Comparison of ENCODE assay signal across 22 cellular contexts in genomic region chr2:151658081-151658480, GRCh38.
"Had no signal": no experiment of that assay in that cellular context is flagged by ENCODE, and none has a peak within 500 bp of the region (broad histone marks: within the 10 kb centered on the region; RNA-seq: fewer than 3 reads in every experiment).

No MANE protein-coding gene starts in this region.

- H3K4me1 ChIP-seq: colonic mucosa, esophagus muscularis mucosa, foreskin keratinocyte, heart right ventricle, left lung, lower lobe of right lung had no signal

- H3K4me3 ChIP-seq: colonic mucosa, esophagus muscularis mucosa, heart right ventricle, left lung, lower lobe of right lung had no signal

- H3K9me3 ChIP-seq: colonic mucosa, esophagus muscularis mucosa, heart right ventricle, left lung, lower lobe of right lung had no signal

- ATAC-seq: effector memory CD8-positive, alpha-beta T cell; foreskin keratinocyte; heart right ventricle; left cardiac atrium; left lung; left ventricle myocardium superior; lower lobe of right lung; naive thymus-derived CD4-positive, alpha-beta T cell had no signal

- H3K27me3 ChIP-seq: colonic mucosa, esophagus muscularis mucosa, heart right ventricle, left lung had no signal

- FAIRE-seq: endothelial cell of umbilical vein, frontal cortex, islet of Langerhans, keratinocyte had no signal

- H3K27ac ChIP-seq: colonic mucosa, esophagus muscularis mucosa, foreskin keratinocyte, heart right ventricle, left lung, lower lobe of right lung had no signal

- H3K36me3 ChIP-seq: colonic mucosa, esophagus muscularis mucosa, heart right ventricle, left lung, lower lobe of right lung had no signal

- DNase-seq: colonic mucosa; cortex of kidney; effector CD8-positive, alpha-beta T cell; effector memory CD8-positive, alpha-beta T cell; endodermal cell; foreskin keratinocyte; glutamatergic neuron; head of caudate nucleus; heart right ventricle; hippocampal formation; left cardiac atrium; left lung; left ventricle myocardium superior; lower lobe of right lung; mesendoderm; midbrain; naive thymus-derived CD4-positive, alpha-beta T cell had no signal
